ENCODE assay signal across 27 cellular contexts in the genomic region with DNA sequence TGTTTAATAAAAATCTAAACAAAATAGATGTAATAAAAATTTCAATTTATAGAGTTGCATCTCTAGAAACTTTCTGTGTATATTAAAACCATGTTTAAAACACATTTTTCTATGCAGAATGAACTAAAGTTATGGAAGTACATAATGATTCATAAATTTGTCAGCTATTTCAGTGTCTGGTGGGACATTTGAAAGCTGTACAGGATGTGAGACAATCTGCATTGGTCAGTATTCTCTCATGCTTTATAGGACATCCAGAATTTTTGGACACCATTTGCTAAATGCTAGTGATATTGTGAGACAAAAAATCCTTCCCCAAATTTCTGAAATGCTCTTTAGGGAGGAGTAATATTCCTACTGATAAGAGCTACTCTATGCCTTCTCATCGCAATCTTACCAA. TPM values are rescaled to one million over a fixed set of nuclear protein-coding genes. Genes with fewer than 3 reads are reported as not detected.
DNase-seq lines count a peak whose midpoint lies in the region; ATAC-seq, FAIRE-seq and TF ChIP-seq lines count a peak whose summit lies in the region.
"Had no signal": no experiment of that assay in that cellular context is flagged by ENCODE, and none has a peak within 500 bp of the region (broad histone marks: within the 10 kb centered on the region; RNA-seq: fewer than 3 reads in every experiment).

No MANE protein-coding gene starts in this region.

- ATAC-seq in GM21526 (IDR thresholded peaks at IDR 0.05; ENCODE audit: low FRiP score, unreplicated experiment): no peak
- ATAC-seq: A549, GM12878 had no signal

- TF ChIP-seq CTCF in esophagus squamous epithelium (IDR thresholded peaks at IDR 0.05): no peak

- 100% methylated on average over 1 of the region's 1 CpG for WGBS in esophagus squamous epithelium, 2 donors

- DNase-seq in HTR-8/SVneo (ENCODE audit: insufficient read length, low spot score) (no peak), LHCN-M2 (ENCODE audit: low read depth) (peak; percentile 18), hippocampal formation (lab: John Stamatoyannopoulos, UW) (no peak), esophagus squamous epithelium (lab: John Stamatoyannopoulos, UW) (no peak)
- DNase-seq: ACHN; BE2C; C1 segment of cervical spinal cord; CD4-positive, alpha-beta memory T cell; CD4-positive, CD25-positive, alpha-beta regulatory T cell; CD8-positive, alpha-beta memory T cell; COR-L47; DMS 273 treated with DMSO at 0.1 percent for 48 hours; DMS153; DMS53; DMS79; DND-41; EL; GDM1 had no signal

- intact Hi-C loops in esophagus squamous epithelium (cut with DNase I): no loop called here

- H3K9me3 ChIP-seq in esophagus squamous epithelium: no peaks in the 10 kb centered on the region
- H3K9me3 ChIP-seq: A549, BE2C, BLaER1 had no signal

- H3K27ac ChIP-seq in ACC112 (ENCODE audit: low read depth, low read length) (0 out of 2 replicates have a peak overlapping the region, but pooled peaks have one; percentile 24), esophagus squamous epithelium (no peak overlapping the region)
- H3K27ac ChIP-seq: 22Rv1, A549, BLaER1 had no signal

- H3K4me1 ChIP-seq in ACC112 (ENCODE audit: control insufficient read depth, insufficient read depth, low read length, unreplicated experiment) (peaks cover 38% of the 10 kb centered on the region), esophagus squamous epithelium (peaks cover 0 to 10% (median 5%) of the 10 kb centered on the region in 3 donors)
- H3K4me1 ChIP-seq: BE2C, BLaER1 had no signal

- no peak overlapping the region for H2AFZ ChIP-seq in ACC112 (ENCODE audit: low read length, unreplicated experiment)

- no peak for TF ChIP-seq POLR2A in esophagus squamous epithelium (IDR thresholded peaks at IDR 0.05)

- H3K79me2 ChIP-seq in ACC112 (ENCODE audit: control insufficient read depth, insufficient read depth, low read length, unreplicated experiment): no peaks in the 10 kb centered on the region

- peak; percentile 4 for FAIRE-seq in HTR-8/SVneo (lab: Jason Lieb, UNC)
- FAIRE-seq: A549, GM12878, GM12892, GM18507, GM19239 had no signal

- H3K4me3 ChIP-seq in ACC112 (ENCODE audit: low read depth, low read length) (no peak overlapping the region), esophagus squamous epithelium (no peak overlapping the region)
- H3K4me3 ChIP-seq: A549, BLaER1, GM12878 had no signal

- H3K36me3 ChIP-seq in ACC112 (ENCODE audit: insufficient read depth, low read length) (peaks cover 32% of the 10 kb centered on the region), esophagus squamous epithelium (peaks cover 0 to 16% (median 0%) of the 10 kb centered on the region in 3 donors)
- H3K36me3 ChIP-seq: BE2C had no signal

- H3K27me3 ChIP-seq in ACC112 (ENCODE audit: insufficient read depth, low read length) (no peaks in the 10 kb centered on the region), esophagus squamous epithelium (no peaks in the 10 kb centered on the region)
- H3K27me3 ChIP-seq: BE2C, BLaER1 had no signal

RNA-seq across cellular contexts. Expression of a gene that starts 13.3 kb away (rescaled TPM):
- 2.5 and 3.0 TPM in 2 replicates for total RNA-seq in LHCN-M2 (2014; rRNA removed)
- 0.79 TPM for polyA plus RNA-seq in LHCN-M2 (2012)
- total RNA-seq in esophagus squamous epithelium: 1 to 10 TPM in 2 of 4 donors, under 1 TPM in 2; 0.56 to 4.4 (median 1.3) TPM

RNA-seq across cellular contexts. Expression of a gene that starts 32.4 kb away (rescaled TPM):
- 39.6 and 41.6 TPM in 2 replicates for total RNA-seq in LHCN-M2 (2014; rRNA removed)
- polyA plus RNA-seq in LHCN-M2 (2012): 16.0 TPM
- 10 to 100 TPM; 12.2 to 59.9 (median 21.6) TPM for total RNA-seq in esophagus squamous epithelium

RNA-seq across cellular contexts. Expression of a gene that starts 32.5 kb away (rescaled TPM):
- total RNA-seq in LHCN-M2 (2014; rRNA removed) (120 and 141 TPM in 2 replicates), esophagus squamous epithelium (10 to 100 TPM; 17.8 to 47.4 (median 40.2) TPM)
- 45.2 TPM for polyA plus RNA-seq in LHCN-M2 (2012)
